ENCODE assay signal across 14 cellular contexts in the genomic region with DNA sequence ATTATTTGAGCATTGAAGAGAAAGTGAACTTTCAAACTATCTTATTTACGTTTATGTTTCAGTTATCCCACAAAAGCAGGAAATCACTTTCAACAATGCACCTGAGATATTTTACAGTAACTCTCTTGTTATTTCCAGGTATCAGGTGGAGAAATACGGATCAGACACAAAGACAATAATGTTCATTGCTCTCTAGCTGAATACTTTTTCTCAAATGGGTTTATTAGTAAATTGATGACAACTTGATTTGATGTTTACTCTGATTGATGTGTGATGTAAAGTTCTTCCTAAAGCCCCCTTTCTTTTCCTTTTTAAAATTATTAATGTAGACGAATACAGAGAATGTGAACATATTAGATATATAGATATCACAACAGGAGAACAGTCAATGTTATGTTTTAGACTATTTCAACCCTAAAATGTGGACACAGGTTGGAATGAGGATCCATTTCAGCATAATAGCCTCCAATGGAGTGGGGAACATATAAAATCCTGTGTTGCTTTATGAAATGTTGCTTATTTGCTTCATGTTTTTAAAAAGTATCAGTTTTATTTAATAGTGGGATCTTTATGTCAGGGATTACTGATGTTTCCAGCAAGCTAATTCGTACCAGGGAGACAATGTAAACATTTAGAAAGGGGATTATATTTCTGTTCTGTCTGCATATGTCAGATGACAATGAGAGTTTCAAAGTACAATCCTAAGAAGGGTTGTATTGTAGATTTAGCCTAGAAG.
"Had no signal": no experiment of that assay in that cellular context is flagged by ENCODE, and none has a peak within 500 bp of the region (broad histone marks: within the 10 kb centered on the region; RNA-seq: fewer than 3 reads in every experiment).

No MANE protein-coding gene starts in this region.

- H3K27me3 ChIP-seq: tibial artery had no signal

- ATAC-seq: left colon; naive thymus-derived CD4-positive, alpha-beta T cell had no signal

- H3K4me1 ChIP-seq: tibial artery had no signal

- H3K27ac ChIP-seq: tibial artery had no signal

- DNase-seq: activated B cell treated with CpG ODN at 0.5 μM for 24 hours; activated CD4-positive, alpha-beta T cell treated with anti-CD3 and anti-CD28 coated beads, Interleukin-2, amount 10 ng/mL, durations not matched to agents 7 days and 5 days; activated naive CD4-positive, alpha-beta T cell treated with anti-CD3 and anti-CD28 coated beads, Interleukin-2, amount 10 ng/mL, durations not matched to agents 7 days and 5 days; activated T-cell treated with anti-CD3 and anti-CD28 coated beads for 4 hours; caudate nucleus; cortex of kidney; effector memory CD4-positive, alpha-beta T cell; hippocampal formation; left colon; naive thymus-derived CD4-positive, alpha-beta T cell; T-helper 1 cell; tibial artery had no signal

- H3K4me3 ChIP-seq: lung, smooth muscle cell, tibial artery had no signal

- H3K36me3 ChIP-seq: tibial artery had no signal
